8 cellular contexts compared by ENCODE assay signal in the genomic region with DNA sequence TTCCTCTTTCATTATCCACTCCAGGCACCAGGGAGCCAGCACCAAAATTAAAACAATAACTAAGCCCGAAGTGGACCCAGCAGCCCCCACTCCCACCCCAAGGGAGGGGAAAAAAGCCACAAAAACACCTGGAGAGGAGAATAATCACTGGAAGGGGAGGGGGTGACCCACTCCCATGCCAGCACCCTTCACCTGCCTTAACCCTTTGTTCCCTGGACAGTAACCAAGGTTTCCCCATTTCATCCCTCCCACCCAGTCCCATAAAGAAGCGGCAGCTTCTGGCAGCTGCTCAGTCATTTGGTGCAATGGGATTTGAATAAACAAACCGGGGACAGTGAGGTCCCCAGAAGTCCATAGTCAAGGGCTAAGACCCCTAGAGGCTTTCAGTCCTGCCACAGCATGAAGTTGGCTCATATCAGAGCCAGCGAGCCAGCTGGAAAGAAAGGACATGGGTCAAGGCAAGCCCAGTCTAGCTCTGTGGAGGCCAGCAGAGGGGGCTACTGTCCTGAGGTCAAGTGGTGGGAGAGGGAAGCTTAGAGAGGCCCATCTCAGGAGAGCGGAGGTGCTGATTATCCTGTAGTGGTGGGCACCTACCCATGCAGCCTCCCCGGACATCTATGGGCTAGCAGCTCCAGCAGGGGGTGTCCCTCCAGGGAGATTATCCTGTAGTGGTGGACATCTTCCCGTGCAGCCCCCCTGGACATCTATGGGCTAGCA. TPM values are rescaled to one million over a fixed set of nuclear protein-coding genes. Genes with fewer than 3 reads are reported as not detected.
DNase-seq lines count a peak whose midpoint lies in the region; ATAC-seq and TF ChIP-seq lines count a peak whose summit lies in the region.
"Had no signal": no experiment of that assay in that cellular context is flagged by ENCODE, and none has a peak within 500 bp of the region (broad histone marks: within the 10 kb centered on the region; RNA-seq: fewer than 3 reads in every experiment).

No MANE protein-coding gene starts in this region.

- H3K4me3 ChIP-seq in GM12875 (ENCODE audit: low read depth, low read length): no peak overlapping the region
- H3K4me3 ChIP-seq in osteoblast (ENCODE audit: insufficient read depth, low read length): no peak overlapping the region

- H3K4me1 Mint-ChIP-seq in CD14-positive monocyte: peaks cover 12% of the 10 kb centered on the region

- no peaks in the 10 kb centered on the region for H3K9me3 ChIP-seq in osteoblast (ENCODE audit: low read depth, low read length)

- H3K27me3 ChIP-seq in osteoblast (ENCODE audit: insufficient read depth, low read length): peaks cover 69% of the 10 kb centered on the region

- peaks cover 3% of the 10 kb centered on the region for H3K4me1 ChIP-seq in osteoblast (ENCODE audit: insufficient read depth, low read length)

- H3K27ac ChIP-seq in osteoblast (ENCODE audit: low read depth, low read length): no peak overlapping the region

- H3K27me3 Mint-ChIP-seq in CD14-positive monocyte (ENCODE audit: low read depth in 3 of 3): peaks cover 76 to 96% (median 95%) of the 10 kb centered on the region in 3 donors

- intact Hi-C loops in CD14-positive monocyte (cut with micrococcal nuclease): no loop called here

- no peak overlapping the region for H3K27ac Mint-ChIP-seq in CD14-positive monocyte

- H4K20me1 ChIP-seq in osteoblast (ENCODE audit: insufficient read depth, low read length): no peaks in the 10 kb centered on the region

- no peaks in the 10 kb centered on the region for H3K36me3 Mint-ChIP-seq in CD14-positive monocyte

- no peak overlapping the region for H3K4me3 Mint-ChIP-seq in CD14-positive monocyte

- H3K4me2 ChIP-seq in osteoblast (ENCODE audit: insufficient read depth, low read length): no peak overlapping the region

- no peaks in the 10 kb centered on the region for H3K36me3 ChIP-seq in osteoblast (ENCODE audit: insufficient read depth, low read length)

- no peak for ATAC-seq in GM18870 (IDR thresholded peaks at IDR 0.05; ENCODE audit: unreplicated experiment)

- DNase-seq in NCI-H1436 (lab: John Stamatoyannopoulos, UW) (peak; percentile 53), dermis microvascular lymphatic vessel endothelial cell (ENCODE audit: low read depth in 2 of 2) (peak; percentile 12 to 52), osteoblast (ENCODE audit: insufficient read length, low spot score, missing footprints) (peak; percentile 76), CD14-positive monocyte (ENCODE audit: low spot score) (no peak)
- no peak for DNase-seq in activated naive CD4-positive, alpha-beta T cell treated with anti-CD3 and anti-CD28 coated beads, Interleukin-2, amount 50 U/mL, for 16 hours

- no peak overlapping the region for H2AFZ ChIP-seq in osteoblast (ENCODE audit: low read length)

- peaks cover 0 to 15% (median 10%) of the 10 kb centered on the region in 7 donors for H3K9me3 Mint-ChIP-seq in CD14-positive monocyte

- no peaks in the 10 kb centered on the region for H3K79me2 ChIP-seq in osteoblast (ENCODE audit: insufficient read depth, low read length)

- TF ChIP-seq CTCF in GM12875 (IDR thresholded peaks at IDR 0.05; ENCODE audit: borderline replicate concordance, insufficient read depth, low read depth, low read length) (0 out of 2 replicates have a peak, but pooled peaks have one; percentile 11), osteoblast (IDR thresholded peaks at IDR 0.05; ENCODE audit: extremely low read depth, low read depth, low read length) (peak; percentile 41), CD14-positive monocyte (IDR thresholded peaks at IDR 0.05) (no peak)

RNA-seq across cellular contexts. Expression of gene LBX1, which starts 58.8 kb away (rescaled TPM):
- total RNA-seq in dermis microvascular lymphatic vessel endothelial cell: not detected in 2 replicates
- total RNA-seq in osteoblast: not detected in 2 replicates
- polyA plus RNA-seq in CD14-positive monocyte: not detected
- total RNA-seq: urinary bladder had no signal
- polyA plus RNA-seq: urinary bladder had no signal

Comparison
In these comparisons a context has a peak if more than half of its experiments do, and no peak if none do; other contexts are left out.
1. DNase-seq: peak in NCI-H1436 (single experiment), dermis microvascular lymphatic vessel endothelial cell (2 of 2) and osteoblast (single experiment); none in CD14-positive monocyte (single experiment) and activated naive CD4-positive, alpha-beta T cell treated with anti-CD3 and anti-CD28 coated beads, Interleukin-2, amount 50 U/mL, for 16 hours (single experiment).